ENCODE assay signal across 2 cellular contexts in the genomic region with DNA sequence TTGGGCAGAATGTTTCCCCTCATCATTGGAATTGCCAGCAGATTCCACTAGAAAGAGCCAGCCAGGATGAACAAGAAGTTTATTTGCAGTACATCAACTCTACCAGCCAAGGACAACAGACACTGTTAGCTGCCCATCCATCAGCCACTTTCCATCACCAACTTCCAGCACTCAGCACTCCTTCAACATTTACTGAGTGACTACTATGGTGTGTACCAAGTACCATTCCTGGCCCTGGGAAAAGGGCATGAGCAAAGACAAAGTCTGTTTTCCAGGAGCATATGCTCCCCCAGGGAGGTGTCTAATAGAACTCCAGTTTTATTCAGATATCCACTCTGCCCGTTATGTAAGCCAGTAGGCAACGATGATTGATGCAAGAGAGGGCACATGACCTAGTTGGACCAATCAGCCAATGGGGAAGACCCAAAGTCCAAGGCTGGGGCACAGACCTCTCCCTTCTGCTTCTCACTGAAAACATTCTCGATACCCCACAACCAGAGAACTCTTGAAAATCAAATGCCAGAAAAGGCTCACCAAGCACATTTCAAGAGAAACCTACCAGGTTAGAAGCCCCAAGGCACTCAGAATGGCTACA.
TF ChIP-seq lines count a peak whose summit lies in the region.

No MANE protein-coding gene starts in this region.

TF ChIP-seq in HEK293, 187 proteins besides CTCF, POLR2A, EP300 and RAD21:
- TF ChIP-seq ZNF140 (tag by site-specific recombination; IDR thresholded peaks at IDR 0.05) (no peak), ZBTB44 (tag by site-specific recombination; IDR thresholded peaks at IDR 0.05) (no peak), ZBTB17 (tag by site-specific recombination; IDR thresholded peaks at IDR 0.05) (peak; percentile 75), TCF7L2 (IDR thresholded peaks at IDR 0.05; ENCODE audit: borderline replicate concordance, low read depth, low read length) (no peak), ZBTB21 (tag by site-specific recombination; IDR thresholded peaks at IDR 0.05) (no peak), ZIC2 (tag by site-specific recombination; IDR thresholded peaks at IDR 0.05) (no peak), ZNF10 (tag by site-specific recombination; IDR thresholded peaks at IDR 0.05) (no peak), ZNF664 (tag by site-specific recombination; IDR thresholded peaks at IDR 0.05) (peak; percentile 42; the same call in 1 of the 2 replicates), ZEB2 (tag by site-specific recombination; IDR thresholded peaks at IDR 0.05) (no peak), ZNF596 (tag by site-specific recombination; IDR thresholded peaks at IDR 0.05) (no peak), ZNF133 (tag by site-specific recombination; IDR thresholded peaks at IDR 0.05) (no peak), ZNF660 (tag by site-specific recombination; IDR thresholded peaks at IDR 0.05) (no peak)

TF ChIP-seq in K562, 482 proteins besides CTCF, POLR2A, EP300 and RAD21:
- TF ChIP-seq WHSC1 (IDR thresholded peaks at IDR 0.05; ENCODE audit: low read length) (peak; percentile 96), CXXC5 (CRISPR knock-in tag; IDR thresholded peaks at IDR 0.05) (0 out of 2 replicates have a peak, but pooled peaks have one; percentile 9), CEBPB (tag; IDR thresholded peaks at IDR 0.05) (0 out of 2 replicates have a peak, but pooled peaks have one; percentile 23), SMAD3 (CRISPR knock-in tag; conservative IDR thresholded peaks at IDR 0.05) (0 out of 2 replicates have a peak, but pooled peaks have one; percentile 16), ESRRA (IDR thresholded peaks at IDR 0.05; ENCODE audit: borderline replicate concordance, low read depth) (no peak), RBM39 (optimal IDR thresholded peaks at IDR 0.05; ENCODE audit: low read depth, low read length) (no peak), FOXK1 (CRISPR knock-in tag; IDR thresholded peaks at IDR 0.05; ENCODE audit: borderline replicate concordance) (no peak), KLF1 (tag; IDR thresholded peaks at IDR 0.05) (0 out of 2 replicates have a peak, but pooled peaks have one; percentile 14), RBBP5 (IDR thresholded peaks at IDR 0.05; ENCODE audit: borderline replicate concordance, insufficient read depth, low read length, poor library complexity, severe bottlenecking) (peak; percentile 29), HMGXB4 (CRISPR knock-in tag; IDR thresholded peaks at IDR 0.05) (no peak), SRF (CRISPR knock-in tag; IDR thresholded peaks at IDR 0.05) (no peak)
- TF ChIP-seq, protein P1, sequence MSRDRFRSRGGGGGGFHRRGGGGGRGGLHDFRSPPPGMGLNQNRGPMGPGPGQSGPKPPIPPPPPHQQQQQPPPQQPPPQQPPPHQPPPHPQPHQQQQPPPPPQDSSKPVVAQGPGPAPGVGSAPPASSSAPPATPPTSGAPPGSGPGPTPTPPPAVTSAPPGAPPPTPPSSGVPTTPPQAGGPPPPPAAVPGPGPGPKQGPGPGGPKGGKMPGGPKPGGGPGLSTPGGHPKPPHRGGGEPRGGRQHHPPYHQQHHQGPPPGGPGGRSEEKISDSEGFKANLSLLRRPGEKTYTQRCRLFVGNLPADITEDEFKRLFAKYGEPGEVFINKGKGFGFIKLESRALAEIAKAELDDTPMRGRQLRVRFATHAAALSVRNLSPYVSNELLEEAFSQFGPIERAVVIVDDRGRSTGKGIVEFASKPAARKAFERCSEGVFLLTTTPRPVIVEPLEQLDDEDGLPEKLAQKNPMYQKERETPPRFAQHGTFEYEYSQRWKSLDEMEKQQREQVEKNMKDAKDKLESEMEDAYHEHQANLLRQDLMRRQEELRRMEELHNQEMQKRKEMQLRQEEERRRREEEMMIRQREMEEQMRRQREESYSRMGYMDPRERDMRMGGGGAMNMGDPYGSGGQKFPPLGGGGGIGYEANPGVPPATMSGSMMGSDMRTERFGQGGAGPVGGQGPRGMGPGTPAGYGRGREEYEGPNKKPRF (IDR thresholded peaks at IDR 0.05; ENCODE audit: low read depth, low read length), result no peak
- TF ChIP-seq, protein P2, sequence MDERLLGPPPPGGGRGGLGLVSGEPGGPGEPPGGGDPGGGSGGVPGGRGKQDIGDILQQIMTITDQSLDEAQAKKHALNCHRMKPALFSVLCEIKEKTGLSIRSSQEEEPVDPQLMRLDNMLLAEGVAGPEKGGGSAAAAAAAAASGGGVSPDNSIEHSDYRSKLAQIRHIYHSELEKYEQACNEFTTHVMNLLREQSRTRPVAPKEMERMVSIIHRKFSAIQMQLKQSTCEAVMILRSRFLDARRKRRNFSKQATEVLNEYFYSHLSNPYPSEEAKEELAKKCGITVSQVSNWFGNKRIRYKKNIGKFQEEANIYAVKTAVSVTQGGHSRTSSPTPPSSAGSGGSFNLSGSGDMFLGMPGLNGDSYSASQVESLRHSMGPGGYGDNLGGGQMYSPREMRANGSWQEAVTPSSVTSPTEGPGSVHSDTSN (CRISPR knock-in tag; IDR thresholded peaks at IDR 0.05; ENCODE audit: low read depth), result no peak
- TF ChIP-seq, protein P2 (tag; conservative IDR thresholded peaks at IDR 0.05; ENCODE audit: low read depth), result peak; percentile 63
- TF ChIP-seq, protein P3, sequence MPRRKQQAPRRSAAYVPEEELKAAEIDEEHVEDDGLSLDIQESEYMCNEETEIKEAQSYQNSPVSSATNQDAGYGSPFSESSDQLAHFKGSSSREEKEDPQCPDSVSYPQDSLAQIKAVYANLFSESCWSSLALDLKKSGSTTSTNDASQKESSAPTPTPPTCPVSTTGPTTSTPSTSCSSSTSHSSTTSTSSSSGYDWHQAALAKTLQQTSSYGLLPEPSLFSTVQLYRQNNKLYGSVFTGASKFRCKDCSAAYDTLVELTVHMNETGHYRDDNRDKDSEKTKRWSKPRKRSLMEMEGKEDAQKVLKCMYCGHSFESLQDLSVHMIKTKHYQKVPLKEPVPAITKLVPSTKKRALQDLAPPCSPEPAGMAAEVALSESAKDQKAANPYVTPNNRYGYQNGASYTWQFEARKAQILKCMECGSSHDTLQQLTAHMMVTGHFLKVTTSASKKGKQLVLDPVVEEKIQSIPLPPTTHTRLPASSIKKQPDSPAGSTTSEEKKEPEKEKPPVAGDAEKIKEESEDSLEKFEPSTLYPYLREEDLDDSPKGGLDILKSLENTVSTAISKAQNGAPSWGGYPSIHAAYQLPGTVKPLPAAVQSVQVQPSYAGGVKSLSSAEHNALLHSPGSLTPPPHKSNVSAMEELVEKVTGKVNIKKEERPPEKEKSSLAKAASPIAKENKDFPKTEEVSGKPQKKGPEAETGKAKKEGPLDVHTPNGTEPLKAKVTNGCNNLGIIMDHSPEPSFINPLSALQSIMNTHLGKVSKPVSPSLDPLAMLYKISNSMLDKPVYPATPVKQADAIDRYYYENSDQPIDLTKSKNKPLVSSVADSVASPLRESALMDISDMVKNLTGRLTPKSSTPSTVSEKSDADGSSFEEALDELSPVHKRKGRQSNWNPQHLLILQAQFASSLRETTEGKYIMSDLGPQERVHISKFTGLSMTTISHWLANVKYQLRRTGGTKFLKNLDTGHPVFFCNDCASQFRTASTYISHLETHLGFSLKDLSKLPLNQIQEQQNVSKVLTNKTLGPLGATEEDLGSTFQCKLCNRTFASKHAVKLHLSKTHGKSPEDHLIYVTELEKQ (CRISPR knock-in tag; IDR thresholded peaks at IDR 0.05), result no peak
- TF ChIP-seq, protein P4, sequence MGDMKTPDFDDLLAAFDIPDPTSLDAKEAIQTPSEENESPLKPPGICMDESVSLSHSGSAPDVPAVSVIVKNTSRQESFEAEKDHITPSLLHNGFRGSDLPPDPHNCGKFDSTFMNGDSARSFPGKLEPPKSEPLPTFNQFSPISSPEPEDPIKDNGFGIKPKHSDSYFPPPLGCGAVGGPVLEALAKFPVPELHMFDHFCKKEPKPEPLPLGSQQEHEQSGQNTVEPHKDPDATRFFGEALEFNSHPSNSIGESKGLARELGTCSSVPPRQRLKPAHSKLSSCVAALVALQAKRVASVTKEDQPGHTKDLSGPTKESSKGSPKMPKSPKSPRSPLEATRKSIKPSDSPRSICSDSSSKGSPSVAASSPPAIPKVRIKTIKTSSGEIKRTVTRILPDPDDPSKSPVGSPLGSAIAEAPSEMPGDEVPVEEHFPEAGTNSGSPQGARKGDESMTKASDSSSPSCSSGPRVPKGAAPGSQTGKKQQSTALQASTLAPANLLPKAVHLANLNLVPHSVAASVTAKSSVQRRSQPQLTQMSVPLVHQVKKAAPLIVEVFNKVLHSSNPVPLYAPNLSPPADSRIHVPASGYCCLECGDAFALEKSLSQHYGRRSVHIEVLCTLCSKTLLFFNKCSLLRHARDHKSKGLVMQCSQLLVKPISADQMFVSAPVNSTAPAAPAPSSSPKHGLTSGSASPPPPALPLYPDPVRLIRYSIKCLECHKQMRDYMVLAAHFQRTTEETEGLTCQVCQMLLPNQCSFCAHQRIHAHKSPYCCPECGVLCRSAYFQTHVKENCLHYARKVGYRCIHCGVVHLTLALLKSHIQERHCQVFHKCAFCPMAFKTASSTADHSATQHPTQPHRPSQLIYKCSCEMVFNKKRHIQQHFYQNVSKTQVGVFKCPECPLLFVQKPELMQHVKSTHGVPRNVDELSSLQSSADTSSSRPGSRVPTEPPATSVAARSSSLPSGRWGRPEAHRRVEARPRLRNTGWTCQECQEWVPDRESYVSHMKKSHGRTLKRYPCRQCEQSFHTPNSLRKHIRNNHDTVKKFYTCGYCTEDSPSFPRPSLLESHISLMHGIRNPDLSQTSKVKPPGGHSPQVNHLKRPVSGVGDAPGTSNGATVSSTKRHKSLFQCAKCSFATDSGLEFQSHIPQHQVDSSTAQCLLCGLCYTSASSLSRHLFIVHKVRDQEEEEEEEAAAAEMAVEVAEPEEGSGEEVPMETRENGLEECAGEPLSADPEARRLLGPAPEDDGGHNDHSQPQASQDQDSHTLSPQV (IDR thresholded peaks at IDR 0.05), result no peak
